In genomic region chr3:121505256-121505655, GRCh38 we compare ENCODE assay signal across 17 cellular contexts. TPM values are rescaled to one million over a fixed set of nuclear protein-coding genes. Genes with fewer than 3 reads are reported as not detected.
DNase-seq lines count a peak whose midpoint lies in the region; ATAC-seq and TF ChIP-seq lines count a peak whose summit lies in the region.
"Had no signal": no experiment of that assay in that cellular context is flagged by ENCODE, and none has a peak within 500 bp of the region (broad histone marks: within the 10 kb centered on the region; RNA-seq: fewer than 3 reads in every experiment).

No MANE protein-coding gene starts in this region.

- H3K27me3 Mint-ChIP-seq in Caco-2 (ENCODE audit: insufficient read depth, unreplicated experiment) (no peaks in the 10 kb centered on the region), type B pancreatic cell (no peaks in the 10 kb centered on the region), osteocyte (ENCODE audit: unreplicated experiment) (no peaks in the 10 kb centered on the region)
- H3K27me3 Mint-ChIP-seq: CD4-positive, alpha-beta T cell had no signal

- H3K36me3 Mint-ChIP-seq in Caco-2 (ENCODE audit: insufficient read depth, unreplicated experiment) (peaks cover 45% of the 10 kb centered on the region), type B pancreatic cell (peaks cover 12% of the 10 kb centered on the region), osteocyte (ENCODE audit: unreplicated experiment) (no peaks in the 10 kb centered on the region)

- H3K9me3 ChIP-seq in Caco-2 (no peaks in the 10 kb centered on the region), Karpas-422 (ENCODE audit: low read length) (no peaks in the 10 kb centered on the region)
- H3K9me3 ChIP-seq: BE2C had no signal

- no peaks in the 10 kb centered on the region for H4K20me1 ChIP-seq in Karpas-422 (ENCODE audit: insufficient read depth, low read depth, low read length)

- H3K27ac ChIP-seq in Karpas-422 (ENCODE audit: low read length) = no peak overlapping the region

- no peak overlapping the region for H3K9ac ChIP-seq in Karpas-422 (ENCODE audit: low read length)

- TF ChIP-seq CTCF in Caco-2 (IDR thresholded peaks at IDR 0.05; ENCODE audit: insufficient read depth in 1 of 2, low read depth in 1 of 2, low read length in 1 of 2, severe bottlenecking in 1 of 2, unreplicated experiment in 1 of 2) (no peak), type B pancreatic cell (conservative IDR thresholded peaks at IDR 0.05) (no peak), osteocyte (IDR thresholded peaks at IDR 0.05) (no peak)

- BruUV-seq in Caco-2 (replicated peaks; lab: Mats Ljungman, UMichigan) = no TSS peak

- intact Hi-C loops in Caco-2 (cut with micrococcal nuclease; ENCODE audit: unreplicated experiment) = no loop called here

- H3K9me3 Mint-ChIP-seq in Caco-2 (ENCODE audit: unreplicated experiment) (no peaks in the 10 kb centered on the region), type B pancreatic cell (no peaks in the 10 kb centered on the region), osteocyte (ENCODE audit: unreplicated experiment) (no peaks in the 10 kb centered on the region)
- H3K9me3 Mint-ChIP-seq: CD4-positive, alpha-beta T cell had no signal

- H3K4me1 ChIP-seq in Caco-2 = peaks cover 40% of the 10 kb centered on the region
- no peaks in the 10 kb centered on the region for H3K4me1 ChIP-seq in Karpas-422 (ENCODE audit: low read length)
- H3K4me1 ChIP-seq: BE2C had no signal

- no peak overlapping the region for H3K4me3 Mint-ChIP-seq in Caco-2 (ENCODE audit: unreplicated experiment)
- H3K4me3 Mint-ChIP-seq in type B pancreatic cell = no peak overlapping the region
- no peak overlapping the region for H3K4me3 Mint-ChIP-seq in osteocyte (ENCODE audit: unreplicated experiment)
- H3K4me3 Mint-ChIP-seq: CD4-positive, alpha-beta T cell had no signal

- H2AFZ ChIP-seq in Karpas-422 (ENCODE audit: low read length) = no peak overlapping the region

- H3K4me1 Mint-ChIP-seq in Caco-2 (ENCODE audit: low read depth, unreplicated experiment) (peaks cover 17% of the 10 kb centered on the region), type B pancreatic cell (ENCODE audit: unreplicated experiment) (no peaks in the 10 kb centered on the region), osteocyte (ENCODE audit: unreplicated experiment) (no peaks in the 10 kb centered on the region)

- no peaks in the 10 kb centered on the region for H3K9me2 ChIP-seq in Karpas-422 (replicated peaks; ENCODE audit: insufficient read depth, low read length)

- POLR2A ChIA-PET in Caco-2 (lab: Charles Lee) = no interaction called here

- H3K36me3 ChIP-seq in Caco-2 (ENCODE audit: control insufficient read depth, insufficient read depth, low read length) (no peaks in the 10 kb centered on the region), Karpas-422 (ENCODE audit: insufficient read depth, low read length) (peaks cover 50% of the 10 kb centered on the region; the same call in 1 of the 2 replicates)

- CTCF ChIA-PET in Caco-2 (lab: Charles Lee) = no interaction called here

- ATAC-seq in esophagus mucosa = peak; percentile 83

- DNase-seq in Caco-2 (no peak), Karpas-422 (peak; percentile 36), type B pancreatic cell (ENCODE audit: extremely low spot score, unreplicated experiment) (no peak), NCI-H1930 (lab: John Stamatoyannopoulos, UW) (no peak), osteocyte (ENCODE audit: extremely low spot score, unreplicated experiment) (no peak), cerebellum (ENCODE audit: low spot score) (no peak)
- DNase-seq: ACHN; BE2C; C1 segment of cervical spinal cord; CD4-positive, alpha-beta T cell; DMS153; DMS79; GDM1; GOT3; H7; IMR-90 had no signal

- H3K79me2 ChIP-seq in Karpas-422 (ENCODE audit: low read length) = peaks cover 13% of the 10 kb centered on the region; the same call in 1 of the 2 replicates

- H3K4me3 ChIP-seq in Caco-2 (ENCODE audit: low read depth, low read length) (no peak overlapping the region), Karpas-422 (ENCODE audit: low read length) (no peak overlapping the region)

- no peak overlapping the region for H3K4me2 ChIP-seq in Karpas-422 (ENCODE audit: low read depth, low read length, poor library complexity, severe bottlenecking)

- H3K27ac Mint-ChIP-seq in Caco-2 (ENCODE audit: unreplicated experiment) (peak overlapping the region; percentile 1), type B pancreatic cell (peak overlapping the region; percentile 66), osteocyte (ENCODE audit: unreplicated experiment) (no peak overlapping the region)
- H3K27ac Mint-ChIP-seq: CD4-positive, alpha-beta T cell had no signal

- no peaks in the 10 kb centered on the region for H3K27me3 ChIP-seq in Caco-2 (replicated peaks; ENCODE audit: control insufficient read depth, insufficient read depth, low read length)
- H3K27me3 ChIP-seq in Karpas-422 (ENCODE audit: low read length) = no peaks in the 10 kb centered on the region
- H3K27me3 ChIP-seq: BE2C had no signal

RNA-seq across cellular contexts. Expression of gene POLQ, which starts 40.5 kb away (rescaled TPM):
- total RNA-seq in Caco-2 (2022) (15.4 and 17.2 TPM in 2 replicates), esophagus mucosa (4.7 TPM), type B pancreatic cell (ENCODE audit: low replicate concordance) (6.2 and 12.2 TPM in 2 replicates), osteocyte (1.2 TPM in 2 replicates), cerebellum (5.5 TPM)
- 9.5 and 10.0 TPM in 2 replicates for total RNA-seq in Karpas-422 (2014; rRNA removed; shearing (Covaris generic); ENCODE audit: low replicate concordance)
